In genomic region chr12:116601933-116602809, GRCh38 we compare ENCODE assay signal across 22 cellular contexts. TPM values are rescaled to one million over a fixed set of nuclear protein-coding genes. Genes with fewer than 3 reads are reported as not detected.
DNase-seq lines count a peak whose midpoint lies in the region; ATAC-seq, FAIRE-seq and TF ChIP-seq lines count a peak whose summit lies in the region.
"Had no signal": no experiment of that assay in that cellular context is flagged by ENCODE, and none has a peak within 500 bp of the region (broad histone marks: within the 10 kb centered on the region; RNA-seq: fewer than 3 reads in every experiment).

No MANE protein-coding gene starts in this region.

- FAIRE-seq in RCC 7860 (lab: Jason Lieb, UNC), result no peak
- FAIRE-seq: G401.6, GM12891, small intestine had no signal

- H3K36me3 ChIP-seq in BLaER1 treated with 17β-estradiol and CSF1 and Interleukin-3, amounts not matched to agents 10 nM and 100 nM, result no peaks in the 10 kb centered on the region
- H3K36me3 ChIP-seq: gastrocnemius medialis, thoracic aorta had no signal

- no peak overlapping the region for H3K4me3 ChIP-seq in BLaER1 treated with 17β-estradiol and CSF1 and Interleukin-3, amounts not matched to agents 10 nM and 100 nM
- H3K4me3 ChIP-seq: gastrocnemius medialis, thoracic aorta had no signal

- H3K9me3 Mint-ChIP-seq in activated naive CD4-positive, alpha-beta T cell treated with anti-CD3 and anti-CD28 coated beads, Interleukin-2, amount 10 ng/mL, durations not matched to agents 7 days and 5 days, result no peaks in the 10 kb centered on the region

- ATAC-seq in T-helper 17 cell (no peak), foreskin keratinocyte (peak; percentile 11), GM21619 (IDR thresholded peaks at IDR 0.05; ENCODE audit: unreplicated experiment) (no peak)
- ATAC-seq: gastrocnemius medialis, left lobe of liver had no signal

- no peak for TF ChIP-seq CTCF in foreskin keratinocyte (conservative IDR thresholded peaks at IDR 0.05)

- peaks cover 9% of the 10 kb centered on the region for H3K4me1 Mint-ChIP-seq in T-helper 17 cell
- H3K4me1 Mint-ChIP-seq in activated naive CD4-positive, alpha-beta T cell treated with anti-CD3 and anti-CD28 coated beads, Interleukin-2, amount 10 ng/mL, durations not matched to agents 7 days and 5 days, result peaks cover 31% of the 10 kb centered on the region

- H3K4me2 ChIP-seq in BLaER1 treated with 17β-estradiol and CSF1 and Interleukin-3, amounts not matched to agents 10 nM and 100 nM, result peak overlapping the region; percentile 23 to 73 (median 54)

- peak; percentile 7 for DNase-seq in HT1080 (ENCODE audit: low read depth)
- DNase-seq in T-helper 17 cell, result no peak
- no peak for DNase-seq in foreskin keratinocyte
- no peak for DNase-seq in activated naive CD4-positive, alpha-beta T cell treated with anti-CD3 and anti-CD28 coated beads, Interleukin-2, amount 10 ng/mL, durations not matched to agents 7 days and 5 days
- DNase-seq in RCC 7860 (ENCODE audit: low spot score), result no peak
- DNase-seq in NCI-H748 (lab: John Stamatoyannopoulos, UW; ENCODE audit: unreplicated experiment), result no peak
- DNase-seq: activated CD4-positive, CD25-positive, alpha-beta regulatory T cell treated with anti-CD3 and anti-CD28 coated beads, Interleukin-2, amount 50 U/mL, for 72 hours; activated CD8-positive, alpha-beta memory T cell treated with anti-CD3 and anti-CD28 coated beads, Interleukin-2, amount 10 ng/mL, durations not matched to agents 7 days and 5 days; activated gamma-delta T cell; Calu3; gastrocnemius medialis; KG1; NCI-H146; posterior cingulate gyrus; SHP77 treated with DMSO at 0.1 percent for 48 hours; small intestine had no signal

- no peaks in the 10 kb centered on the region for H4K20me1 ChIP-seq in BLaER1 treated with 17β-estradiol and CSF1 and Interleukin-3, amounts not matched to agents 10 nM and 100 nM

- peak overlapping the region in 6 of 11 experiments; percentile 18 to 51 (median 20); a peak in 5 of 22 replicates for H3K27ac ChIP-seq in BLaER1 treated with 17β-estradiol and CSF1 and Interleukin-3, amounts not matched to agents 10 nM and 100 nM
- H3K27ac ChIP-seq in foreskin keratinocyte, result no peak overlapping the region
- H3K27ac ChIP-seq: thoracic aorta had no signal

- H3K9ac ChIP-seq in BLaER1 treated with 17β-estradiol and CSF1 and Interleukin-3, amounts not matched to agents 10 nM and 100 nM, result no peak overlapping the region

- H3K9me3 ChIP-seq in BLaER1 treated with 17β-estradiol and CSF1 and Interleukin-3, amounts not matched to agents 10 nM and 100 nM (replicated peaks in 1 of 11), result peaks cover 0 to 23% (median 16%) of the 10 kb centered on the region in 11 experiments; a peak in 18 of 22 replicates
- no peaks in the 10 kb centered on the region for H3K9me3 ChIP-seq in T-helper 17 cell (ENCODE audit: control insufficient read depth, low read length, poor library complexity, severe bottlenecking)
- H3K9me3 ChIP-seq: gastrocnemius medialis, thoracic aorta had no signal

- no peak overlapping the region for H3K4me3 Mint-ChIP-seq in T-helper 17 cell
- H3K4me3 Mint-ChIP-seq in activated naive CD4-positive, alpha-beta T cell treated with anti-CD3 and anti-CD28 coated beads, Interleukin-2, amount 10 ng/mL, durations not matched to agents 7 days and 5 days, result no peak overlapping the region
- H3K4me3 Mint-ChIP-seq: activated CD8-positive, alpha-beta memory T cell treated with anti-CD3 and anti-CD28 coated beads, Interleukin-2, amount 10 ng/mL, durations not matched to agents 7 days and 5 days had no signal

- peak overlapping the region; percentile 53 for H3K27ac Mint-ChIP-seq in T-helper 17 cell
- no peak overlapping the region for H3K27ac Mint-ChIP-seq in activated naive CD4-positive, alpha-beta T cell treated with anti-CD3 and anti-CD28 coated beads, Interleukin-2, amount 10 ng/mL, durations not matched to agents 7 days and 5 days
- H3K27ac Mint-ChIP-seq: activated CD8-positive, alpha-beta memory T cell treated with anti-CD3 and anti-CD28 coated beads, Interleukin-2, amount 10 ng/mL, durations not matched to agents 7 days and 5 days had no signal

- H3K27me3 ChIP-seq in BLaER1 treated with 17β-estradiol and CSF1 and Interleukin-3, amounts not matched to agents 10 nM and 100 nM, result no peaks in the 10 kb centered on the region
- H3K27me3 ChIP-seq in foreskin keratinocyte, result no peaks in the 10 kb centered on the region

- CTCF ChIA-PET in activated naive CD4-positive, alpha-beta T cell treated with anti-CD3 and anti-CD28 coated beads, Interleukin-2, amount 10 ng/mL, durations not matched to agents 7 days and 5 days (lab: Charles Lee), result interaction anchor here (0.6 to 4.5 kb wide), 6 partner anchors 17 to 684 kb away, joined by 3 to 23 read pairs (median 4); no protein-coding TSS in a partner anchor

- peaks cover 31 to 64% (median 56%) of the 10 kb centered on the region in 10 experiments for H3K4me1 ChIP-seq in BLaER1 treated with 17β-estradiol and CSF1 and Interleukin-3, amounts not matched to agents 10 nM and 100 nM
- H3K4me1 ChIP-seq in foreskin keratinocyte, result peaks cover 8% of the 10 kb centered on the region

- no peaks in the 10 kb centered on the region for H3K36me3 Mint-ChIP-seq in T-helper 17 cell (ENCODE audit: low read depth)
- H3K36me3 Mint-ChIP-seq in activated naive CD4-positive, alpha-beta T cell treated with anti-CD3 and anti-CD28 coated beads, Interleukin-2, amount 10 ng/mL, durations not matched to agents 7 days and 5 days, result no peaks in the 10 kb centered on the region
- H3K36me3 Mint-ChIP-seq: activated CD8-positive, alpha-beta memory T cell treated with anti-CD3 and anti-CD28 coated beads, Interleukin-2, amount 10 ng/mL, durations not matched to agents 7 days and 5 days had no signal

- H3K27me3 Mint-ChIP-seq in T-helper 17 cell, result peaks cover 18% of the 10 kb centered on the region
- H3K27me3 Mint-ChIP-seq in activated naive CD4-positive, alpha-beta T cell treated with anti-CD3 and anti-CD28 coated beads, Interleukin-2, amount 10 ng/mL, durations not matched to agents 7 days and 5 days, result peaks cover 27% of the 10 kb centered on the region

RNA-seq across cellular contexts. Expression of gene MAP1LC3B2, which starts 43.0 kb away (rescaled TPM):
- total RNA-seq in HT1080 (2014; rRNA removed; shearing (Covaris generic)), result 0.53 TPM in 1 of 2 replicates, not detected in the other
- polyA plus RNA-seq in HT1080 (2015; cell fraction: cytosol; rRNA removed), result 0.66 and 0.76 TPM in 2 replicates
- polyA plus RNA-seq in HT1080 (2015; cell fraction: nucleus; rRNA removed), result 0.99 TPM in 1 of 2 replicates, not detected in the other
- 1 to 10 TPM in 1 of 2 donors, under 1 TPM in 1; 0.89 to 2.7 TPM for total RNA-seq in T-helper 17 cell
- total RNA-seq in foreskin keratinocyte, result 0.54 and 1.1 TPM in 2 replicates
- 1.9 and 2.3 TPM in 2 replicates for polyA plus RNA-seq in foreskin keratinocyte
- total RNA-seq: left lobe of liver had no signal
